ENCODE assay signal across 12 cellular contexts in the genomic region with DNA sequence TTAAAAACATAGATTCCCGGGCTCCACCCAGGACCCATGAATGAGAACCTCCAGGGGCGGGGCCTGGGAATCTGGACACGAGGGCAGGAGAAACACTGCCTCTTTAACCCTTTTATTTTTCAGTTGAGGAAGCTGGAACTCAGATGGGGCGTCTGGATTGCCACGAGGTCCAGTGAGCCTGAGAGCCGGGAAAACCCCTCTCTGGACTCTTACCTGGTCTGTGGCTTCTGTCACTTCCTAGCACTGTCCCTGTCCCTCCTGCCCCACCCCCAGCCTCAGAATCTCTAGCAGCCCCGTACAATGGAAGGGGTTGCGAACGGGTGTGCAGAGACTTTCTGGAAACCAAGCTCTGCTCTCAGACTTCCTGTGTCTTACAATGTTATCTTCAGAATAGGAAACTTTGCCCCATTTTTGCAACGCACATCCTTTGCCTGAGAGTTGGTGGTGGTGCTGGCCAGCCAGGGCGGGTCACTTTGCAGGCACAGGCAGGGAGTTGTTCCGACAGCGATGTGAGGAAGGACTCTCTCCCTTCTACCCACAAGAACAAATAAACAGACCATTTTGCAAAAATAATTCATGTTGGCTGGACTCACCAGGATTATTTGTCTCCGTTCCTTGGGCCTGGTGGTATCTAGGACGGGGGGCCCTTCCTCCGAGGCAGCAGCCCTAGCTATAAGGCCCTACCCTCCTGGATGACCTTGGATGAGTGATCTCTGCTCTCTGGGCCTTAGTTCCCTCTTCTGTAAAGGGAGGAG. TPM values are rescaled to one million over a fixed set of nuclear protein-coding genes. Genes with fewer than 3 reads are reported as not detected.
DNase-seq lines count a peak whose midpoint lies in the region; ATAC-seq, FAIRE-seq and TF ChIP-seq lines count a peak whose summit lies in the region.
"Had no signal": no experiment of that assay in that cellular context is flagged by ENCODE, and none has a peak within 500 bp of the region (broad histone marks: within the 10 kb centered on the region; RNA-seq: fewer than 3 reads in every experiment).

No MANE protein-coding gene starts in this region.

- no peak overlapping the region for H2BK5ac ChIP-seq in H9 (ENCODE audit: insufficient read length, low read length)

- H3K9me3 ChIP-seq in H9 (ENCODE audit: control insufficient read depth, low read depth, low read length): no peaks in the 10 kb centered on the region
- H3K9me3 ChIP-seq in ascending aorta: no peaks in the 10 kb centered on the region
- no peaks in the 10 kb centered on the region for H3K9me3 ChIP-seq in kidney (ENCODE audit: control insufficient read depth in 1 of 2, low read length in 2 of 2)
- H3K9me3 ChIP-seq in stomach smooth muscle (ENCODE audit: control insufficient read depth in 2 of 2, low read length in 2 of 2): no peaks in the 10 kb centered on the region

- intact Hi-C loops in ascending aorta (cut with DNase I) (no loop called here), kidney (cut with DNase I) (no loop called here)
- intact Hi-C loops in activated CD4-positive, alpha-beta T cell treated with anti-CD3 and anti-CD28 coated beads, Interleukin-2, amount 10 ng/mL, durations not matched to agents 24 days and 14 days (cut with micrococcal nuclease): no loop called here

- H2BK12ac ChIP-seq in H9 (ENCODE audit: insufficient read length, low read depth, low read length): no peak overlapping the region

- H3K18ac ChIP-seq in H9 (ENCODE audit: insufficient read length, low read depth, low read length): no peak overlapping the region

- H3K4me1 ChIP-seq in H9 (ENCODE audit: insufficient read depth, low read length): no peaks in the 10 kb centered on the region
- peaks cover 35 to 78% of the 10 kb centered on the region in 2 donors for H3K4me1 ChIP-seq in ascending aorta
- H3K4me1 ChIP-seq in kidney (ENCODE audit: control insufficient read depth in 1 of 2, insufficient read depth in 1 of 2, low read depth in 1 of 2, low read length in 2 of 2): peaks cover 54 to 58% of the 10 kb centered on the region in 2 donors
- peaks cover 31% of the 10 kb centered on the region for H3K4me1 ChIP-seq in stomach smooth muscle (ENCODE audit: control insufficient read depth, insufficient read depth, low read length)

- no peaks in the 10 kb centered on the region for H3K9me3 Mint-ChIP-seq in H9
- H3K9me3 Mint-ChIP-seq in activated CD4-positive, alpha-beta T cell treated with anti-CD3 and anti-CD28 coated beads, Interleukin-2, amount 10 ng/mL, durations not matched to agents 24 days and 14 days: no peaks in the 10 kb centered on the region

- no peak overlapping the region for H2AFZ ChIP-seq in H9 (ENCODE audit: low read length)

- no peak for FAIRE-seq in kidney (lab: Jason Lieb, UNC)

- H3K4me3 ChIP-seq in ascending aorta: peak overlapping the region in 1 of 2 donors; percentile 6
- no peak overlapping the region for H3K4me3 ChIP-seq in kidney (ENCODE audit: low read length in 2 of 2)
- no peak overlapping the region for H3K4me3 ChIP-seq in stomach smooth muscle (ENCODE audit: low read length in 2 of 2)

- H3K27ac ChIP-seq in H9 (ENCODE audit: insufficient read length, low read depth, low read length): no peak overlapping the region
- H3K27ac ChIP-seq in ascending aorta: peak overlapping the region; percentile 76 to 95
- peak overlapping the region; percentile 81 to 85 for H3K27ac ChIP-seq in kidney (ENCODE audit: low read depth in 2 of 2, low read length in 2 of 2)
- H3K27ac ChIP-seq in stomach smooth muscle (ENCODE audit: low read length): peak overlapping the region; percentile 18

- peak overlapping the region in 2 of 3 experiments; percentile 29 to 66; a peak in 4 of 7 replicates for H3K27ac Mint-ChIP-seq in H9
- no peak overlapping the region for H3K27ac Mint-ChIP-seq in activated CD4-positive, alpha-beta T cell treated with anti-CD3 and anti-CD28 coated beads, Interleukin-2, amount 10 ng/mL, durations not matched to agents 24 days and 14 days

- H3K23me2 ChIP-seq in H9 (ENCODE audit: insufficient read length, low read depth, low read length, poor library complexity, severe bottlenecking): no peaks in the 10 kb centered on the region

- DNase-seq in H9 (no peak), ascending aorta (ENCODE audit: low spot score in 2 of 2) (no peak), kidney (peak; percentile 75), epidermal melanocyte (ENCODE audit: insufficient read length, low spot score) (no peak), NCI-H1092 (lab: John Stamatoyannopoulos, UW) (no peak)
- DNase-seq in activated CD4-positive, alpha-beta T cell treated with anti-CD3 and anti-CD28 coated beads, Interleukin-2, amount 10 ng/mL, durations not matched to agents 24 days and 14 days: no peak
- DNase-seq: activated gamma-delta T cell, GOT3, NCI-H1417 treated with DMSO at 0.1 percent for 48 hours, OCI-M1 had no signal

- no peak overlapping the region for H3T11ph ChIP-seq in H9 (ENCODE audit: low read length)

- H3K4me1 Mint-ChIP-seq in H9: peaks cover 24 to 34% of the 10 kb centered on the region in 2 experiments
- H3K4me1 Mint-ChIP-seq in activated CD4-positive, alpha-beta T cell treated with anti-CD3 and anti-CD28 coated beads, Interleukin-2, amount 10 ng/mL, durations not matched to agents 24 days and 14 days: peaks cover 5% of the 10 kb centered on the region

- ATAC-seq in GM18498 (IDR thresholded peaks at IDR 0.05; ENCODE audit: unreplicated experiment): no peak

- H4K8ac ChIP-seq in H9 (replicated peaks; ENCODE audit: insufficient read length, low read depth, low read length): no peak overlapping the region

- H3K79me2 ChIP-seq in H9 (ENCODE audit: insufficient read depth, low read length): no peaks in the 10 kb centered on the region

- H3K4me3 Mint-ChIP-seq in H9: no peak overlapping the region
- H3K4me3 Mint-ChIP-seq in activated CD4-positive, alpha-beta T cell treated with anti-CD3 and anti-CD28 coated beads, Interleukin-2, amount 10 ng/mL, durations not matched to agents 24 days and 14 days: no peak overlapping the region

- H3K4ac ChIP-seq in H9 (ENCODE audit: low read depth, low read length): no peak overlapping the region

- H3K79me1 ChIP-seq in H9 (ENCODE audit: insufficient read depth, low read depth, low read length, poor library complexity, severe bottlenecking): no peaks in the 10 kb centered on the region

- H3K27me3 ChIP-seq in H9 (ENCODE audit: insufficient read depth, low read length) (no peaks in the 10 kb centered on the region), ascending aorta (no peaks in the 10 kb centered on the region), stomach smooth muscle (ENCODE audit: control insufficient read depth in 1 of 2, insufficient read depth in 2 of 2, low read length in 2 of 2) (no peaks in the 10 kb centered on the region)

- H2BK120ac ChIP-seq in H9 (ENCODE audit: low read depth, low read length, poor library complexity, severe bottlenecking): no peak overlapping the region

- no peaks in the 10 kb centered on the region for H3K27me3 Mint-ChIP-seq in H9 (ENCODE audit: low read depth)
- peaks cover 33% of the 10 kb centered on the region for H3K27me3 Mint-ChIP-seq in activated CD4-positive, alpha-beta T cell treated with anti-CD3 and anti-CD28 coated beads, Interleukin-2, amount 10 ng/mL, durations not matched to agents 24 days and 14 days

- H3K23ac ChIP-seq in H9 (ENCODE audit: insufficient read length, low read depth, low read length): no peak overlapping the region

- H2BK15ac ChIP-seq in H9 (ENCODE audit: low read depth, low read length): no peak overlapping the region

- no peaks in the 10 kb centered on the region for H4K20me1 ChIP-seq in H9 (ENCODE audit: control insufficient read depth, insufficient read depth, insufficient read length)

- WGBS in H9 (ENCODE audit: extremely low coverage, insufficient read length, low lambda C conversion rate): no CpG with 5 or more reads among the region's 16 CpGs

- TF ChIP-seq CTCF in H9 (conservative IDR thresholded peaks at IDR 0.05) (no peak), ascending aorta (IDR thresholded peaks at IDR 0.05) (no peak), kidney (IDR thresholded peaks at IDR 0.05; ENCODE audit: borderline replicate concordance, extremely low read depth, insufficient read depth) (no peak)

- H2AK5ac ChIP-seq in H9 (ENCODE audit: insufficient read length, low read length): no peak overlapping the region

- no peaks in the 10 kb centered on the region for H3K36me3 ChIP-seq in ascending aorta
- no peaks in the 10 kb centered on the region for H3K36me3 ChIP-seq in kidney (ENCODE audit: control insufficient read depth in 1 of 2, insufficient read depth in 2 of 2, low read length in 2 of 2)
- no peaks in the 10 kb centered on the region for H3K36me3 ChIP-seq in stomach smooth muscle (ENCODE audit: control insufficient read depth in 2 of 2, insufficient read depth in 2 of 2, low read length in 2 of 2)

- no peaks in the 10 kb centered on the region for H3K36me3 Mint-ChIP-seq in H9 (ENCODE audit: insufficient read depth in 1 of 3, low read depth in 3 of 3)
- H3K36me3 Mint-ChIP-seq in activated CD4-positive, alpha-beta T cell treated with anti-CD3 and anti-CD28 coated beads, Interleukin-2, amount 10 ng/mL, durations not matched to agents 24 days and 14 days (ENCODE audit: low read depth): no peaks in the 10 kb centered on the region

- H3K14ac ChIP-seq in H9 (ENCODE audit: insufficient read depth, low read length): no peak overlapping the region

- H3K9ac ChIP-seq in H9 (ENCODE audit: extremely low read depth, insufficient read length, low read length): no peak overlapping the region
- no peak overlapping the region for H3K9ac ChIP-seq in kidney (ENCODE audit: low read length in 2 of 2)
- H3K9ac ChIP-seq in stomach smooth muscle (ENCODE audit: low read length in 2 of 2): no peak overlapping the region

- no peak overlapping the region for H4K5ac ChIP-seq in H9 (ENCODE audit: insufficient read length, low read depth, low read length)

- no peak overlapping the region for H4K91ac ChIP-seq in H9 (ENCODE audit: insufficient read length, low read depth, low read length)

- H3K4me2 ChIP-seq in H9 (ENCODE audit: insufficient read depth, insufficient read length, low read length): no peak overlapping the region

- no peak overlapping the region for H2BK20ac ChIP-seq in H9 (ENCODE audit: low read depth, low read length, poor library complexity, severe bottlenecking)

- no peak overlapping the region for H3K56ac ChIP-seq in H9 (ENCODE audit: insufficient read length, low read depth, low read length)

RNA-seq across cellular contexts. Expression of a gene that starts 59.1 kb away (rescaled TPM):
- total RNA-seq in H9 (2021) (6.0 and 6.8 TPM in 2 replicates), ascending aorta (140 TPM), kidney (23.0 TPM)
- 15.4 TPM for polyA plus RNA-seq in kidney (ENCODE audit: insufficient read depth, low read depth, low replicate concordance)
- 0.19 and 0.40 TPM in 2 replicates for total RNA-seq in activated CD4-positive, alpha-beta T cell treated with anti-CD3 and anti-CD28 coated beads, Interleukin-2, amount 10 ng/mL, durations not matched to agents 24 days and 14 days
